In genomic region chr4:23924556-23924955, GRCh38 we compare ENCODE assay signal across 8 cellular contexts. TPM values are rescaled to one million over a fixed set of nuclear protein-coding genes. Genes with fewer than 3 reads are reported as not detected.
"Had no signal": no experiment of that assay in that cellular context is flagged by ENCODE, and none has a peak within 500 bp of the region (broad histone marks: within the 10 kb centered on the region; RNA-seq: fewer than 3 reads in every experiment).

No MANE protein-coding gene starts in this region.

- H3K4me3 ChIP-seq: GM23338 had no signal

- H3K27ac Mint-ChIP-seq: GM23338, H9, IgD-negative memory B cell had no signal

- H3K36me3 Mint-ChIP-seq: IgD-negative memory B cell had no signal

- H3K9me3 Mint-ChIP-seq: GM23338, H9 had no signal

- FAIRE-seq: H1, H54, HepG2 had no signal

- H3K27me3 Mint-ChIP-seq: IgD-negative memory B cell had no signal

- H3K4me1 Mint-ChIP-seq: IgD-negative memory B cell had no signal

- DNase-seq: H9, HCEC 1CT had no signal

- H3K4me3 Mint-ChIP-seq: GM23338, H9, IgD-negative memory B cell had no signal

- H3K27ac ChIP-seq: HL-60 had no signal

RNA-seq across cellular contexts. Expression of gene PPARGC1A, which starts 34.7 kb away (rescaled TPM):
- polyA plus RNA-seq: IgD-negative memory B cell had no signal
